8 cellular contexts compared by ENCODE assay signal in the genomic region with DNA sequence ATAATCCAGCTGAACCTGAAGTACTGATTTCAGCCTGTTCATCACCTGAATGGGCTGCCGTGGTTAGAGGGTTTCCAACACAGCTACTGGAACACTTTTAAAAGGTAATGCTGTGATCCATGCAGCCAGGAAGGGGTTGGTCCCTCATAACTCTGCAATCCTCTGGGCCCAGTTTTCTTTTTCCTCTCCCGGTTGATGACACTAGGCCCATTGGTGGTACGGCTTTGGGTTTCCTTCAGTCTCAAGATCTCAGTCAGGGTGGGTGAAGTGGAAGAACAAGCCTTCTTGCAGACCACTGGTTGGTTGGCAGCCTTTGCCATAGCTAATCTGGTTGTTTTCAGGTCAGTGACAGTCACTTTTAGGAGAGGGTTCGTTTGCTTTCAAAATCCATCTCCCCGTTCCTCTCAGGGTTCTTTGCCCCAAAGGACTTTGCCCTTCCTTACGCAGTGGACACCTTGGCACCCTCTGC. TPM values are rescaled to one million over a fixed set of nuclear protein-coding genes. Genes with fewer than 3 reads are reported as not detected.
A peak's percentile ranks its signal among the peaks of the same experiment; 100 is the strongest.
DNase-seq lines count a peak whose midpoint lies in the region; ATAC-seq and TF ChIP-seq lines count a peak whose summit lies in the region.

No MANE protein-coding gene starts in this region.

- 15 to 21% (median 15%) methylated on average over 6 of the region's 6 CpGs for WGBS in psoas muscle, 3 donors

- peak; percentile 6 for ATAC-seq in HG03025 (IDR thresholded peaks at IDR 0.05; ENCODE audit: low FRiP score, unreplicated experiment)
- peak; percentile 0 for ATAC-seq in foreskin keratinocyte
- ATAC-seq in psoas muscle, result peak in 2 of 4 donors; percentile 11 to 32
- no peak for ATAC-seq in GM18502 (IDR thresholded peaks at IDR 0.05; ENCODE audit: poor library complexity, unreplicated experiment)

- H3K9ac ChIP-seq in SU-DHL-6 (ENCODE audit: low read length), result peak overlapping the region; percentile 80

- TF ChIP-seq CTCF in SU-DHL-6 (IDR thresholded peaks at IDR 0.05; ENCODE audit: insufficient read depth, low read length, poor library complexity, severe bottlenecking), result no peak
- TF ChIP-seq CTCF in foreskin keratinocyte (conservative IDR thresholded peaks at IDR 0.05), result no peak
- TF ChIP-seq CTCF in psoas muscle (IDR thresholded peaks at IDR 0.05), result no peak

- peak overlapping the region; percentile 66 for H2AFZ ChIP-seq in SU-DHL-6 (ENCODE audit: low read depth, low read length, severe bottlenecking)

- peaks cover 39% of the 10 kb centered on the region for H3K79me2 ChIP-seq in SU-DHL-6 (ENCODE audit: insufficient read depth, low read length)

- H3K27me3 ChIP-seq in SU-DHL-6 (ENCODE audit: low read length), result no peaks in the 10 kb centered on the region
- H3K27me3 ChIP-seq in foreskin keratinocyte, result no peaks in the 10 kb centered on the region
- H3K27me3 ChIP-seq in psoas muscle (ENCODE audit: insufficient read depth in 3 of 3, low read length in 2 of 3), result no peaks in the 10 kb centered on the region

- no peaks in the 10 kb centered on the region for H3K9me2 ChIP-seq in SU-DHL-6 (replicated peaks; ENCODE audit: insufficient read depth, low read length)

- H3K27ac ChIP-seq in SU-DHL-6 (ENCODE audit: low read depth, low read length) (peak overlapping the region; percentile 58), foreskin keratinocyte (peak overlapping the region; percentile 69), psoas muscle (peak overlapping the region; percentile 74)

- H3K4me3 ChIP-seq in SU-DHL-6 (ENCODE audit: insufficient read depth, low read length, poor library complexity, severe bottlenecking) (peak overlapping the region; percentile 65), psoas muscle (peak overlapping the region; percentile 98)

- DNase-seq in activated T-cell treated with anti-CD3 and anti-CD28 coated beads for 24 hours (ENCODE audit: low read depth) (peak; percentile 1), activated T-cell treated with anti-CD3 and anti-CD28 coated beads for 4 hours (no peak), foreskin keratinocyte (peak in 1 of 2 donors; percentile 62), psoas muscle (no peak), AML-193 (lab: John Stamatoyannopoulos, UW) (no peak)

- no peaks in the 10 kb centered on the region for H4K20me1 ChIP-seq in SU-DHL-6 (ENCODE audit: low read depth, low read length)

- H3K36me3 ChIP-seq in SU-DHL-6 (ENCODE audit: low read length) (no peaks in the 10 kb centered on the region), psoas muscle (ENCODE audit: insufficient read depth in 1 of 2, low read depth in 1 of 2) (peaks cover 0 to 2% of the 10 kb centered on the region in 2 donors)

- H3K9me3 ChIP-seq in SU-DHL-6 (ENCODE audit: insufficient read depth, low read length) (no peaks in the 10 kb centered on the region), psoas muscle (no peaks in the 10 kb centered on the region)

- H3K4me1 ChIP-seq in foreskin keratinocyte (peaks cover 17% of the 10 kb centered on the region), psoas muscle (peaks cover 13% of the 10 kb centered on the region)

- no peaks in the 10 kb centered on the region for H3F3A ChIP-seq in SU-DHL-6 (ENCODE audit: insufficient read depth)

- peak overlapping the region; percentile 56 for H3K4me2 ChIP-seq in SU-DHL-6 (ENCODE audit: low read depth, low read length, poor library complexity, severe bottlenecking)

- intact Hi-C loops in psoas muscle (cut with DNase I), result no loop called here

RNA-seq across cellular contexts. Expression of a gene that starts 0.5 kb away (rescaled TPM):
- total RNA-seq in foreskin keratinocyte (20.5 and 20.7 TPM in 2 replicates), psoas muscle (1 to 10 TPM; 4.5 to 8.6 (median 7.5) TPM)
- polyA plus RNA-seq in foreskin keratinocyte (5.7 and 7.6 TPM in 2 replicates), psoas muscle (1 to 10 TPM; 3.5 to 6.4 (median 3.7) TPM)
